7 cellular contexts compared by ENCODE assay signal in the genomic region with DNA sequence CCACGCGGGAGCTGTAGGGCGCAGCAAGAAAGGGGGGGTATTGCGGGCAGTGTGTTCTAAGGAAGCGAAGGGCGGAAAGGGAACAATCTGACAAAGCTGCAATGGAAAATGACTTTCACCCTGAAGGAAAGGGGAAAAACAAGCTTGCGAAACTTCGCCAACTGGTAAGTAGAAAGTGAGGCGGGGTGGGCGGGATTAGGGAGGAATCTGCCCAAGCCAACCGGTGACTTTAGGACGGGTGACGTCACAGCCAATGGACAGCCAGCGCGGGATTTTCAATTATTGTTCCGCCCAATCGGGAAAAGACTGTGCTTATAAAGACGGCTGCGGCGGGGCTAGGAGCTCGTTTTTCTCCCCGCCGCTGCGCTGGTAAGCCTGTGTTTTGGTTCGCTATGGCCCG. TPM values are rescaled to one million over a fixed set of nuclear protein-coding genes. Genes with fewer than 3 reads are reported as not detected.
DNase-seq lines count a peak whose midpoint lies in the region; ATAC-seq and FAIRE-seq lines count a peak whose summit lies in the region.
"Not testable (repeated sequence)": the region's sequence is repeated elsewhere in the genome, so short reads cannot be mapped to it uniquely, and the experiment has no call there.

No MANE protein-coding gene starts in this region.

- not testable (repeated sequence) for H3K27me3 ChIP-seq in naive thymus-derived CD4-positive, alpha-beta T cell (ENCODE audit: control insufficient read depth in 2 of 2, insufficient read depth in 2 of 2, low read length in 2 of 2)

- not testable (repeated sequence) for H3K27me3 Mint-ChIP-seq in naive thymus-derived CD4-positive, alpha-beta T cell

- H3K4me1 ChIP-seq in naive thymus-derived CD4-positive, alpha-beta T cell (ENCODE audit: control insufficient read depth in 2 of 2, insufficient read depth in 2 of 2, low read length in 2 of 2), result peaks cover 19 to 22% of the 10 kb centered on the region in 2 donors

- H3K4me3 Mint-ChIP-seq in naive thymus-derived CD4-positive, alpha-beta T cell, result not testable (repeated sequence)

- not testable (repeated sequence) for H3K9me3 Mint-ChIP-seq in naive thymus-derived CD4-positive, alpha-beta T cell

- H3K36me3 Mint-ChIP-seq in naive thymus-derived CD4-positive, alpha-beta T cell, result peaks cover under 1 to 12% (median 10%) of the 10 kb centered on the region in 5 donors

- intact Hi-C loops in naive thymus-derived CD4-positive, alpha-beta T cell (cut with micrococcal nuclease), result not testable (repeated sequence)

- not testable (repeated sequence) for H3K27ac Mint-ChIP-seq in naive thymus-derived CD4-positive, alpha-beta T cell

- ATAC-seq in GM18520 (IDR thresholded peaks at IDR 0.05; ENCODE audit: unreplicated experiment), result peak; percentile 16
- peak; percentile 20 for ATAC-seq in GM21367 (IDR thresholded peaks at IDR 0.05; ENCODE audit: unreplicated experiment)
- ATAC-seq in HG02759 (IDR thresholded peaks at IDR 0.05; ENCODE audit: unreplicated experiment), result peak; percentile 32
- peak; percentile 28 for ATAC-seq in HG03196 (IDR thresholded peaks at IDR 0.05; ENCODE audit: unreplicated experiment)
- ATAC-seq in esophagus mucosa, result peak; percentile 58
- ATAC-seq in naive thymus-derived CD4-positive, alpha-beta T cell, result peak; percentile 53

- not testable (repeated sequence) for H3K27ac ChIP-seq in naive thymus-derived CD4-positive, alpha-beta T cell (ENCODE audit: low read depth, low read length)

- DNase-seq in naive thymus-derived CD4-positive, alpha-beta T cell, result not testable (repeated sequence)

- H3K4me3 ChIP-seq in naive thymus-derived CD4-positive, alpha-beta T cell (ENCODE audit: low read length), result not testable (repeated sequence)

- H3K4me1 Mint-ChIP-seq in naive thymus-derived CD4-positive, alpha-beta T cell, result peaks cover 11 to 28% (median 26%) of the 10 kb centered on the region in 7 donors

- H3K36me3 ChIP-seq in naive thymus-derived CD4-positive, alpha-beta T cell (ENCODE audit: control insufficient read depth in 2 of 3, insufficient read depth in 3 of 3, low read length in 3 of 3), result not testable (repeated sequence)

- peak; percentile 94 for FAIRE-seq in TTC549 (lab: Jason Lieb, UNC)

- H3K9me3 ChIP-seq in naive thymus-derived CD4-positive, alpha-beta T cell (ENCODE audit: control insufficient read depth in 2 of 3, low read length in 3 of 3), result not testable (repeated sequence)

- POLR2A ChIA-PET in naive thymus-derived CD4-positive, alpha-beta T cell (lab: Charles Lee), result not testable (repeated sequence)

- CTCF ChIA-PET in naive thymus-derived CD4-positive, alpha-beta T cell (lab: Charles Lee), result not testable (repeated sequence)

RNA-seq across cellular contexts. Expression of a gene that starts 47.1 kb away (rescaled TPM):
- 12.0 TPM for total RNA-seq in esophagus mucosa
- 10 to 100 TPM in 3 of 5 experiments, 1 to 10 TPM in 2; 7.8 to 28.9 (median 18.2) TPM for total RNA-seq in naive thymus-derived CD4-positive, alpha-beta T cell
- 10 to 100 TPM; 38.2 to 50.9 TPM for polyA plus RNA-seq in naive thymus-derived CD4-positive, alpha-beta T cell
